ENCODE assay signal across 10 cellular contexts in genomic region chr6:26569433-26569764, GRCh38. TPM values are rescaled to one million over a fixed set of nuclear protein-coding genes. Genes with fewer than 3 reads are reported as not detected.
DNase-seq lines count a peak whose midpoint lies in the region; ATAC-seq, FAIRE-seq and TF ChIP-seq lines count a peak whose summit lies in the region.
"Had no signal": no experiment of that assay in that cellular context is flagged by ENCODE, and none has a peak within 500 bp of the region (broad histone marks: within the 10 kb centered on the region; RNA-seq: fewer than 3 reads in every experiment).

No MANE protein-coding gene starts in this region.

- ATAC-seq in K562 = no peak
- no peak for ATAC-seq in naive thymus-derived CD4-positive, alpha-beta T cell

- H3K36me3 Mint-ChIP-seq in CD14-positive monocyte (no peaks in the 10 kb centered on the region), HFFc6 (ENCODE audit: low read depth) (no peaks in the 10 kb centered on the region)
- peaks cover 0 to 6% (median 0%) of the 10 kb centered on the region in 5 donors for H3K36me3 Mint-ChIP-seq in naive thymus-derived CD4-positive, alpha-beta T cell

- H3K27ac Mint-ChIP-seq in CD14-positive monocyte = peak overlapping the region in 1 of 7 donors; percentile 62
- H3K27ac Mint-ChIP-seq in HFFc6 = peak overlapping the region; percentile 81
- H3K27ac Mint-ChIP-seq in naive thymus-derived CD4-positive, alpha-beta T cell = peak overlapping the region; percentile 96 to 100 (median 99)

- FAIRE-seq in K562 (lab: Jason Lieb, UNC) = no peak

- peaks cover 0 to 2% (median 0%) of the 10 kb centered on the region in 7 donors for H3K9me3 Mint-ChIP-seq in CD14-positive monocyte
- 0 out of 2 replicates have a peak, but pooled peaks cover 3% of the 10 kb centered on the region for H3K9me3 Mint-ChIP-seq in HFFc6
- H3K9me3 Mint-ChIP-seq in naive thymus-derived CD4-positive, alpha-beta T cell = peaks cover 0 to 20% (median 0%) of the 10 kb centered on the region in 11 donors

- no peaks in the 10 kb centered on the region for H3K27me3 ChIP-seq in K562 (ENCODE audit: control insufficient read depth in 2 of 2, insufficient read depth in 2 of 2, low read length in 2 of 2)
- H3K27me3 ChIP-seq in naive thymus-derived CD4-positive, alpha-beta T cell (ENCODE audit: control insufficient read depth in 2 of 2, insufficient read depth in 2 of 2, low read length in 2 of 2) = no peaks in the 10 kb centered on the region

- H3K9me1 ChIP-seq in K562 (ENCODE audit: control insufficient read depth, insufficient read depth, low read length) = no peaks in the 10 kb centered on the region

- no peak for TF ChIP-seq POLR2A in K562 (conservative IDR thresholded peaks at IDR 0.05)

- H3K9me3 ChIP-seq in K562 (replicated peaks; ENCODE audit: control insufficient read depth, insufficient read depth, low read depth, low read length) = no peaks in the 10 kb centered on the region
- H3K9me3 ChIP-seq in naive thymus-derived CD4-positive, alpha-beta T cell (ENCODE audit: control insufficient read depth in 2 of 3, low read length in 3 of 3) = no peaks in the 10 kb centered on the region

- H3K27me3 Mint-ChIP-seq in CD14-positive monocyte (ENCODE audit: low read depth in 3 of 3) = peaks cover 0 to 21% (median 3%) of the 10 kb centered on the region in 3 donors
- H3K27me3 Mint-ChIP-seq in HFFc6 (ENCODE audit: insufficient read depth) = peaks cover 14% of the 10 kb centered on the region
- peaks cover 0 to 12% (median 0%) of the 10 kb centered on the region in 5 donors for H3K27me3 Mint-ChIP-seq in naive thymus-derived CD4-positive, alpha-beta T cell

- peaks cover 3 to 8% of the 10 kb centered on the region in 2 experiments; a peak in 2 of 5 replicates for H3K4me1 ChIP-seq in K562 (replicated peaks in 1 of 2; ENCODE audit: control insufficient read depth in 2 of 2, insufficient read depth in 2 of 2, low read length in 2 of 2)
- peaks cover 0 to 3% of the 10 kb centered on the region in 2 donors for H3K4me1 ChIP-seq in naive thymus-derived CD4-positive, alpha-beta T cell (ENCODE audit: control insufficient read depth in 2 of 2, insufficient read depth in 2 of 2, low read length in 2 of 2)

- POLR2A ChIA-PET in K562 (lab: Yijun Ruan, JAX) = interaction anchor here (0.5 to 11.9 kb wide), 31 partner anchors 15 to 1861 kb away, joined by 3 to 141 read pairs (median 4); partner anchors contain the start of genes HFE and HMGN4
- POLR2A ChIA-PET in naive thymus-derived CD4-positive, alpha-beta T cell (lab: Charles Lee) = interaction anchor here (0.6 to 8.7 kb wide), 29 partner anchors 7 to 1269 kb away, joined by 3 to 83 read pairs (median 5); partner anchors contain the start of gene HMGN4

- TF ChIP-seq CTCF in CD14-positive monocyte (IDR thresholded peaks at IDR 0.05) = no peak
- no peak for TF ChIP-seq CTCF in HFFc6 (IDR thresholded peaks at IDR 0.05)
- no peak for TF ChIP-seq CTCF in K562 (IDR thresholded peaks at IDR 0.05 in 2 of 3, conservative IDR thresholded peaks at IDR 0.05 in 1 of 3; ENCODE audit: insufficient read depth in 2 of 3, low read depth in 1 of 3, low read length in 3 of 3)

- peak overlapping the region; percentile 98 for H3K4me2 ChIP-seq in K562 (ENCODE audit: insufficient read depth, low read length)

- 0% methylated on average over 2 of the region's 2 CpGs for WGBS in K562 (ENCODE audit: insufficient coverage, low coverage, missing lambda C conversion rate)

- H4K20me1 ChIP-seq in K562 (replicated peaks; ENCODE audit: control insufficient read depth, insufficient read depth, low read length) = no peaks in the 10 kb centered on the region

- no TSS peak for BruUV-seq in K562 (replicated peaks; lab: Mats Ljungman, UMichigan)

- H3K4me3 Mint-ChIP-seq in CD14-positive monocyte (peak overlapping the region; percentile 91 to 97), HFFc6 (peak overlapping the region; percentile 98)
- H3K4me3 Mint-ChIP-seq in naive thymus-derived CD4-positive, alpha-beta T cell = peak overlapping the region; percentile 90 to 100 (median 95)

- no peaks in the 10 kb centered on the region for H3K36me3 ChIP-seq in K562 (ENCODE audit: control insufficient read depth, insufficient read depth, low read length)
- H3K36me3 ChIP-seq in naive thymus-derived CD4-positive, alpha-beta T cell (ENCODE audit: control insufficient read depth in 2 of 3, insufficient read depth in 3 of 3, low read length in 3 of 3) = no peaks in the 10 kb centered on the region

- H3K4me1 Mint-ChIP-seq in CD14-positive monocyte (peaks cover 29% of the 10 kb centered on the region), HFFc6 (ENCODE audit: low read depth) (peaks cover 39% of the 10 kb centered on the region)
- H3K4me1 Mint-ChIP-seq in naive thymus-derived CD4-positive, alpha-beta T cell = peaks cover 11 to 40% (median 26%) of the 10 kb centered on the region in 7 donors

- CTCF ChIA-PET in K562 (lab: Yijun Ruan, JAX; ENCODE audit: low intra/inter-chr PET ratio) = interaction anchor here (1.2 to 2.5 kb wide), 4 partner anchors 26 to 394 kb away, joined by 3 to 23 read pairs (median 6); no protein-coding TSS in a partner anchor
- CTCF ChIA-PET in naive thymus-derived CD4-positive, alpha-beta T cell (lab: Charles Lee) = interaction anchor here (0.7 to 3.2 kb wide), 14 partner anchors 13 to 591 kb away, joined by 3 to 32 read pairs (median 3); a partner anchor contains a TSS

- peak overlapping the region; percentile 91 to 92; a peak in 3 of 4 replicates for H3K9ac ChIP-seq in K562 (ENCODE audit: insufficient read depth in 1 of 2, low read depth in 2 of 2, low read length in 2 of 2)

- no peak for TF ChIP-seq RAD21 in K562 (CRISPR knock-in tag; conservative IDR thresholded peaks at IDR 0.05 in 1 of 2, IDR thresholded peaks at IDR 0.05 in 1 of 2)

- intact Hi-C loops in CD14-positive monocyte (cut with micrococcal nuclease) (loop anchor here in 1 of 2 donors (5.0 kb wide), 1 partner anchor 37 kb away; no protein-coding TSS in a partner anchor), K562 (cut with micrococcal nuclease) (loop anchor here (1.0 to 2.0 kb wide), 3 partner anchors 77 to 394 kb away; no protein-coding TSS in a partner anchor)
- intact Hi-C loops in naive thymus-derived CD4-positive, alpha-beta T cell (cut with micrococcal nuclease) = loop anchor here (1.0 kb wide), 2 partner anchors 228 to 394 kb away; no protein-coding TSS in a partner anchor

- no peak for TF ChIP-seq EP300 in K562 (IDR thresholded peaks at IDR 0.05; ENCODE audit: low read length)

- peak overlapping the region; percentile 92 for H3K27ac ChIP-seq in K562 (ENCODE audit: extremely low read depth, low read depth, low read length)
- H3K27ac ChIP-seq in naive thymus-derived CD4-positive, alpha-beta T cell (ENCODE audit: low read depth, low read length) = no peak overlapping the region

- DNase-seq in CD14-positive monocyte (ENCODE audit: low spot score) = no peak
- no peak for DNase-seq in HFFc6
- no peak for DNase-seq in K562 (ENCODE audit: extremely low read depth in 1 of 4, low spot score in 3 of 4)
- no peak for DNase-seq in naive thymus-derived CD4-positive, alpha-beta T cell
- no peak for DNase-seq in NCI-H1436 (lab: John Stamatoyannopoulos, UW)
- DNase-seq in amniotic stem cell (lab: John Stamatoyannopoulos, UW) = no peak
- no peak for DNase-seq in epidermal melanocyte (ENCODE audit: insufficient read length, low spot score)
- DNase-seq in anterior cingulate cortex (lab: John Stamatoyannopoulos, UW) = no peak
- DNase-seq: activated gamma-delta T cell, NCI-H1092 had no signal

- H3K79me2 ChIP-seq in K562 (ENCODE audit: control insufficient read depth, insufficient read depth, low read length) = no peaks in the 10 kb centered on the region

- peak overlapping the region; percentile 75 for H3K4me3 ChIP-seq in K562
- H3K4me3 ChIP-seq in naive thymus-derived CD4-positive, alpha-beta T cell (ENCODE audit: low read length) = peak overlapping the region; percentile 90

- in situ Hi-C loops in K562 (cut with MboI) = loop anchor here (25.0 kb wide), 1 partner anchor 382 kb away; a partner anchor contains a TSS

- H2AFZ ChIP-seq in K562 (ENCODE audit: low read depth, low read length) = peak overlapping the region; percentile 97

RNA-seq across cellular contexts. Expression of gene ABT1, which starts 27.4 kb away (rescaled TPM):
- polyA plus RNA-seq in CD14-positive monocyte (10 to 100 TPM; 31.7 to 40.6 TPM), K562 (2011; rRNA removed) (45.9 and 47.2 TPM in 2 replicates), K562 (2014; fragmentation: Illumina TruSeq; extraction: Trizol) (29.6 and 40.5 TPM in 2 replicates), K562 (2014; fragmentation: Nextera tagmentation; extraction: Ambion mirVana) (10 to 100 TPM in 1 of 2 experiments, 1 to 10 TPM in 1; 8.8 to 25.2 TPM), K562 (2014; rRNA removed) (51.1 and 59.4 TPM in 2 replicates)
- 10 to 100 TPM; 14.2 to 17.2 (median 15.5) TPM for total RNA-seq in HFFc6 (2021; fragmentation: NEBNext Ultra II Directional; extraction: Animal tissue kit (Norgen Biotek cat#: 25700))
- total RNA-seq in K562 (2011; cell fraction: chromatin; rRNA removed; ENCODE audit: low replicate concordance) = 19.4 and 24.4 TPM in 2 replicates
- 28.8 and 31.2 TPM in 2 replicates for total RNA-seq in K562 (2011; cell fraction: nucleolus; rRNA removed)
- 29.9 and 34.0 TPM in 2 replicates for total RNA-seq in K562 (2011; cell fraction: nucleoplasm; rRNA removed)
- total RNA-seq in K562 (2014; rRNA removed) (52.7 and 60.6 TPM in 2 replicates), K562 (2014; rRNA removed; fragmentation: Illumina TruSeq; extraction: Trizol) (19.9 and 21.5 TPM in 2 replicates), K562 (2015; rRNA removed; fragmentation: Illumina TruSeq; extraction: Trizol) (37.9 and 40.7 TPM in 2 replicates), K562 (2021) (45.4 and 47.8 TPM in 2 replicates)
- 54.9 and 75.5 TPM in 2 replicates for polyA plus RNA-seq in K562 (2011; cell fraction: cytosol; rRNA removed)
- polyA plus RNA-seq in K562 (2011; cell fraction: nucleus; rRNA removed) = 31.7 and 32.1 TPM in 2 replicates
- polyA plus RNA-seq in K562 (2012) = 28.3 and 30.1 TPM in 2 replicates
- polyA minus RNA-seq in K562 (2011; rRNA and poly(A)+ RNA removed) = 19.4 and 21.4 TPM in 2 replicates
- polyA minus RNA-seq in K562 (2011; cell fraction: cytosol; rRNA and poly(A)+ RNA removed) = 17.9 and 18.6 TPM in 2 replicates
- 26.0 and 42.1 TPM in 2 replicates for polyA minus RNA-seq in K562 (2011; cell fraction: nucleus; rRNA and poly(A)+ RNA removed)
- 10 to 100 TPM; 23.3 to 37.5 (median 35.0) TPM for total RNA-seq in naive thymus-derived CD4-positive, alpha-beta T cell
- 10 to 100 TPM; 39.4 to 44.8 TPM for polyA plus RNA-seq in naive thymus-derived CD4-positive, alpha-beta T cell

RNA-seq across cellular contexts. Expression of gene HMGN4, which starts 31.2 kb away (rescaled TPM):
- polyA plus RNA-seq in CD14-positive monocyte (100 to 1,000 TPM in 1 of 2 donors, 10 to 100 TPM in 1; 91.3 to 116 TPM), K562 (2011; rRNA removed) (95.4 and 111 TPM in 2 replicates), K562 (2014; fragmentation: Illumina TruSeq; extraction: Trizol) (97.0 and 104 TPM in 2 replicates), K562 (2014; fragmentation: Nextera tagmentation; extraction: Ambion mirVana) (10 to 100 TPM; 35.4 to 41.1 TPM), K562 (2014; rRNA removed) (92.2 and 94.1 TPM in 2 replicates)
- 10 to 100 TPM; 42.6 to 55.7 (median 51.8) TPM for total RNA-seq in HFFc6 (2021; fragmentation: NEBNext Ultra II Directional; extraction: Animal tissue kit (Norgen Biotek cat#: 25700))
- total RNA-seq in K562 (2011; cell fraction: chromatin; rRNA removed; ENCODE audit: low replicate concordance) = 23.4 and 44.5 TPM in 2 replicates
- 13.5 and 15.3 TPM in 2 replicates for total RNA-seq in K562 (2011; cell fraction: nucleolus; rRNA removed)
- total RNA-seq in K562 (2011; cell fraction: nucleoplasm; rRNA removed) = 28.3 and 34.4 TPM in 2 replicates
- total RNA-seq in K562 (2014; rRNA removed) (71.8 and 87.5 TPM in 2 replicates), K562 (2014; rRNA removed; fragmentation: Illumina TruSeq; extraction: Trizol) (134 and 145 TPM in 2 replicates), K562 (2015; rRNA removed; fragmentation: Illumina TruSeq; extraction: Trizol) (100 and 102 TPM in 2 replicates), K562 (2021) (78.8 and 79.9 TPM in 2 replicates)
- 35.3 and 57.4 TPM in 2 replicates for polyA plus RNA-seq in K562 (2011; cell fraction: cytosol; rRNA removed)
- 24.5 and 38.9 TPM in 2 replicates for polyA plus RNA-seq in K562 (2011; cell fraction: nucleus; rRNA removed)
- 65.4 and 94.0 TPM in 2 replicates for polyA plus RNA-seq in K562 (2012)
- polyA minus RNA-seq in K562 (2011; rRNA and poly(A)+ RNA removed) = 76.2 and 81.4 TPM in 2 replicates
- polyA minus RNA-seq in K562 (2011; cell fraction: cytosol; rRNA and poly(A)+ RNA removed) = 32.2 and 35.4 TPM in 2 replicates
- polyA minus RNA-seq in K562 (2011; cell fraction: nucleus; rRNA and poly(A)+ RNA removed) = 8.2 and 16.9 TPM in 2 replicates
- 10 to 100 TPM; 37.6 to 96.0 (median 81.7) TPM for total RNA-seq in naive thymus-derived CD4-positive, alpha-beta T cell
- polyA plus RNA-seq in naive thymus-derived CD4-positive, alpha-beta T cell = 100 to 1,000 TPM; 122 to 154 TPM
